8 cellular contexts compared by ENCODE assay signal in the genomic region with DNA sequence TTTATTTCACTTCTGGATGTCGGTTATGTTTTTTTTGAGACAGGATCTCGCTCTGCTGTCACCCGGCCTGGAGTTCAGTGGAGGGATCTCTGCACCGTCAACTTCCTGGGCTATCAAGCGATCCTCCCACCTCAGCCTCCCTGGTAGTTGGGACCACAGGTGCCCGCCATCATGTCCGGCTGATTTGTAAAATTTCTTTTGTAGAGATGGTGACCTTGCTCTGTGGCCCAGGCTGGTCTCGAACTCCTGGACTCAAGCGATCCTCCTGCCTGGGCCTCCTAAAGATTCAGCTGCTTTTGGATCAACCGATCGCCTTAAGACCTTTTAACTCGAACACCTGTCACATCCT. TPM values are rescaled to one million over a fixed set of nuclear protein-coding genes. Genes with fewer than 3 reads are reported as not detected.
DNase-seq lines count a peak whose midpoint lies in the region; ATAC-seq and TF ChIP-seq lines count a peak whose summit lies in the region.

No MANE protein-coding gene starts in this region.

- ATAC-seq in HG03571 (IDR thresholded peaks at IDR 0.05; ENCODE audit: unreplicated experiment) (peak; percentile 2), GM21423 (IDR thresholded peaks at IDR 0.05; ENCODE audit: unreplicated experiment) (no peak)

- H3K27ac ChIP-seq in brain microvascular endothelial cell = peak overlapping the region; percentile 80
- H3K27ac ChIP-seq in mesendoderm (ENCODE audit: low read depth, low read length) = peak overlapping the region; percentile 58

- no peaks in the 10 kb centered on the region for H3K4me1 ChIP-seq in mesendoderm (ENCODE audit: control insufficient read depth, low read depth, low read length)

- no peak overlapping the region for H2AK5ac ChIP-seq in mesendoderm (ENCODE audit: low read length)

- TF ChIP-seq CTCF in brain microvascular endothelial cell (IDR thresholded peaks at IDR 0.05; ENCODE audit: low read depth, low read length, missing control alignments) = no peak

- peaks cover 2% of the 10 kb centered on the region for H3K36me3 ChIP-seq in brain microvascular endothelial cell (replicated peaks)
- no peaks in the 10 kb centered on the region for H3K36me3 ChIP-seq in mesendoderm (ENCODE audit: control insufficient read depth, insufficient read depth, low read length)

- peak overlapping the region; percentile 80 for H3K4me2 ChIP-seq in mesendoderm (ENCODE audit: low read length)

- peak overlapping the region; percentile 59 for H3K4ac ChIP-seq in mesendoderm (ENCODE audit: low read depth, low read length)

- intact Hi-C loops in posterior vena cava (cut with DNase I) = loop anchor here in 1 of 2 donors (10.0 kb wide), 1 partner anchor 55 kb away; no protein-coding TSS in a partner anchor

- H3K4me3 ChIP-seq in brain microvascular endothelial cell (ENCODE audit: low read depth, low read length) = peak overlapping the region; percentile 91
- H3K4me3 ChIP-seq in mesendoderm (ENCODE audit: low read length) = peak overlapping the region; percentile 67

- no peak overlapping the region for H4K5ac ChIP-seq in mesendoderm (ENCODE audit: low read length)

- peaks cover 4% of the 10 kb centered on the region for H3K79me1 ChIP-seq in mesendoderm (ENCODE audit: low read length)

- peak overlapping the region; percentile 89 for H3K56ac ChIP-seq in mesendoderm (ENCODE audit: low read length)

- H3K79me2 ChIP-seq in mesendoderm (ENCODE audit: control insufficient read depth, insufficient read depth, low read length) = peaks cover 11% of the 10 kb centered on the region

- WGBS in mesendoderm (ENCODE audit: extremely low coverage, insufficient coverage, low lambda C conversion rate) = no CpG with 5 or more reads among the region's 12 CpGs

- H3K18ac ChIP-seq in mesendoderm (ENCODE audit: low read length) = no peak overlapping the region

- H2BK5ac ChIP-seq in mesendoderm (ENCODE audit: low read length) = no peak overlapping the region

- in situ Hi-C loops in brain microvascular endothelial cell (cut with HindIII; ENCODE audit: low pct_ligation_motif_present, low sequenced_read_pairs) (no loop called here), ACHN (cut with HindIII; ENCODE audit: low pct_ligation_motif_present, low pct_unique_long_range_greater_than_20kb, low sequenced_read_pairs) (no loop called here)

- H4K8ac ChIP-seq in mesendoderm (ENCODE audit: low read depth, low read length) = no peak overlapping the region

- peak overlapping the region; percentile 85 for H3K9ac ChIP-seq in mesendoderm (ENCODE audit: low read length)

- H3K27me3 ChIP-seq in brain microvascular endothelial cell (replicated peaks) (no peaks in the 10 kb centered on the region), mesendoderm (ENCODE audit: insufficient read depth, low read length, poor library complexity) (no peaks in the 10 kb centered on the region)

- no peak overlapping the region for H3K23ac ChIP-seq in mesendoderm (ENCODE audit: low read length)

- peak; percentile 14 for DNase-seq in ELR (ENCODE audit: low read depth)
- no peak for DNase-seq in brain microvascular endothelial cell
- DNase-seq in mesendoderm = peak; percentile 22
- no peak for DNase-seq in posterior vena cava (ENCODE audit: low spot score)
- DNase-seq in stimulated activated CD4-positive, alpha-beta T cell treated with anti-CD3 and anti-CD28 coated beads, Interleukin-2, amount 100 ng/mL, for 48 hours = no peak
- DNase-seq in ACHN = no peak

- H2BK15ac ChIP-seq in mesendoderm (replicated peaks; ENCODE audit: low read depth) = no peak overlapping the region

- no peak overlapping the region for H2BK120ac ChIP-seq in mesendoderm (ENCODE audit: low read depth, low read length)

RNA-seq across cellular contexts. Expression of a gene that starts 0.6 kb away (rescaled TPM):
- polyA plus RNA-seq in mesendoderm (2013, experiment 1 of 2) = 10.8 TPM
- 9.9 TPM for polyA plus RNA-seq in mesendoderm (2013, experiment 2 of 2)
- total RNA-seq in posterior vena cava = 10 to 100 TPM; 29.9 to 39.6 TPM

Comparison
In these comparisons a context has a peak if more than half of its experiments do, and no peak if none do; other contexts are left out.
1. DNase-seq: peak in ELR (single experiment) and mesendoderm (single experiment); none in brain microvascular endothelial cell (single experiment), posterior vena cava (single experiment), stimulated activated CD4-positive, alpha-beta T cell treated with anti-CD3 and anti-CD28 coated beads, Interleukin-2, amount 100 ng/mL, for 48 hours (0 of 2) and ACHN (single experiment).